Comparison of ENCODE assay signal across 32 cellular contexts in genomic region chr20:48156951-48157700, GRCh38.
"Had no signal": no experiment of that assay in that cellular context is flagged by ENCODE, and none has a peak within 500 bp of the region (broad histone marks: within the 10 kb centered on the region; RNA-seq: fewer than 3 reads in every experiment).

No MANE protein-coding gene starts in this region.

- H3K27me3 ChIP-seq: brain microvascular endothelial cell, cardiac muscle cell had no signal

- DNase-seq: activated CD4-positive, alpha-beta T cell treated with anti-CD3 and anti-CD28 coated beads for 1 hour; activated CD4-positive, alpha-beta T cell treated with anti-CD3 and anti-CD28 coated beads for 48 hours; activated CD4-positive, CD25-positive, alpha-beta regulatory T cell; activated CD8-positive, alpha-beta T cell treated with anti-CD3 and anti-CD28 coated beads for 36 hours; activated effector memory CD4-positive, alpha-beta T cell treated with anti-CD3 and anti-CD28 coated beads, Interleukin-2, amount 50 U/mL, for 16 hours; activated naive CD4-positive, alpha-beta T cell; activated naive CD4-positive, alpha-beta T cell treated with anti-CD3 and anti-CD28 coated beads, Interleukin-2, amount 50 U/mL, for 16 hours; activated naive CD8-positive, alpha-beta T cell treated with anti-CD3 and anti-CD28 coated beads for 36 hours; activated T-cell treated with anti-CD3 and anti-CD28 coated beads, Interleukin-2, amount 50 U/mL, for 1 hour; activated T-cell treated with anti-CD3 and anti-CD28 coated beads, Interleukin-2, amount 50 U/mL, for 72 hours; amniotic stem cell; brain microvascular endothelial cell; Karpas-422; KBM-7; MG63; MV-4-11; NCI-H1092; NCI-H1436 treated with DMSO at 0.1 percent for 48 hours; NCI-H1694 treated with DMSO at 0.1 percent for 48 hours; NCI-H2029; NCI-H2171; NCI-H510A; NCI-H526; NCI-H748 treated with DMSO at 0.1 percent for 48 hours; NK-92 treated with Interleukin-12 subunit alpha and Interleukin-12 subunit beta, amount 100 ng/mL, for 24 hours; SHP77; T1000 had no signal

- ATAC-seq: activated CD8-positive, alpha-beta T cell treated with anti-CD3 and anti-CD28 coated beads for 36 hours; activated T-cell treated with anti-CD3 and anti-CD28 coated beads, Interleukin-2, amount 50 U/mL, for 72 hours; activated T-helper 17 cell treated with anti-CD3 and anti-CD28 coated beads, Interleukin-2, amount 50 U/mL, for 72 hours had no signal

- H3K9me3 Mint-ChIP-seq: activated CD8-positive, alpha-beta T cell treated with anti-CD3 and anti-CD28 coated beads for 36 hours; activated naive CD8-positive, alpha-beta T cell treated with anti-CD3 and anti-CD28 coated beads for 36 hours had no signal

- H3K27ac Mint-ChIP-seq: activated CD8-positive, alpha-beta T cell treated with anti-CD3 and anti-CD28 coated beads for 36 hours; activated naive CD8-positive, alpha-beta T cell treated with anti-CD3 and anti-CD28 coated beads for 36 hours; activated T-cell treated with anti-CD3 and anti-CD28 coated beads, Interleukin-2, amount 50 U/mL, for 72 hours; activated T-helper 17 cell treated with anti-CD3 and anti-CD28 coated beads, Interleukin-2, amount 50 U/mL, for 72 hours had no signal

- H3K4me3 ChIP-seq: cardiac muscle cell, MG63, SJCRH30, SK-N-MC had no signal

- H3K36me3 Mint-ChIP-seq: activated naive CD8-positive, alpha-beta T cell treated with anti-CD3 and anti-CD28 coated beads for 36 hours had no signal

- H3K27ac ChIP-seq: brain microvascular endothelial cell, cardiac muscle cell, SJCRH30, SK-N-MC had no signal

- H3K4me1 Mint-ChIP-seq: activated naive CD8-positive, alpha-beta T cell treated with anti-CD3 and anti-CD28 coated beads for 36 hours had no signal

- H3K36me3 ChIP-seq: brain microvascular endothelial cell, cardiac muscle cell, MG63, SJCRH30, WERI-Rb-1 had no signal

- H3K4me3 Mint-ChIP-seq: activated CD8-positive, alpha-beta T cell treated with anti-CD3 and anti-CD28 coated beads for 36 hours; activated naive CD8-positive, alpha-beta T cell treated with anti-CD3 and anti-CD28 coated beads for 36 hours; activated T-cell treated with anti-CD3 and anti-CD28 coated beads, Interleukin-2, amount 50 U/mL, for 72 hours; activated T-helper 17 cell treated with anti-CD3 and anti-CD28 coated beads, Interleukin-2, amount 50 U/mL, for 72 hours had no signal
